In genomic region chr1:166875734-166876539, GRCh38 we compare ENCODE assay signal across 8 cellular contexts. TPM values are rescaled to one million over a fixed set of nuclear protein-coding genes. Genes with fewer than 3 reads are reported as not detected.
DNase-seq lines count a peak whose midpoint lies in the region; ATAC-seq and TF ChIP-seq lines count a peak whose summit lies in the region.

Gene TADA1, minus strand, starts transcription at chr1:166876264. Its CDS starts 31 bp downstream, at chr1:166876233.

- H3K36me3 Mint-ChIP-seq in natural killer cell treated with Interleukin-12 subunit alpha and Interleukin-12 subunit beta and Interleukin-15 and Interleukin-18, amount 100 ng/mL, for 72 hours: no peaks in the 10 kb centered on the region

- H3K27ac Mint-ChIP-seq in natural killer cell treated with Interleukin-12 subunit alpha and Interleukin-12 subunit beta and Interleukin-15 and Interleukin-18, amount 100 ng/mL, for 72 hours: peak within 1 kb of the TSS; percentile 85 to 87

- H3K36me3 ChIP-seq in H7 (replicated peaks; ENCODE audit: control insufficient read depth, insufficient read depth, low read length): no peaks in the 10 kb centered on the region

- H3K27me3 Mint-ChIP-seq in natural killer cell treated with Interleukin-12 subunit alpha and Interleukin-12 subunit beta and Interleukin-15 and Interleukin-18, amount 100 ng/mL, for 72 hours: no peaks in the 10 kb centered on the region

- peak within 1 kb of the TSS; percentile 96 for H3K4me3 ChIP-seq in H7 (ENCODE audit: insufficient read depth, low read depth, low read length)
- H3K4me3 ChIP-seq in fibroblast of pulmonary artery (replicated peaks; ENCODE audit: low read depth, low read length): peak within 1 kb of the TSS; percentile 81

- H3K4me3 Mint-ChIP-seq in natural killer cell treated with Interleukin-12 subunit alpha and Interleukin-12 subunit beta and Interleukin-15 and Interleukin-18, amount 100 ng/mL, for 72 hours: peak within 1 kb of the TSS; percentile 88

- H3K4me1 Mint-ChIP-seq in natural killer cell treated with Interleukin-12 subunit alpha and Interleukin-12 subunit beta and Interleukin-15 and Interleukin-18, amount 100 ng/mL, for 72 hours (ENCODE audit: low read depth in 2 of 2): peaks cover 27 to 36% of the 10 kb centered on the region in 2 donors

- peak; percentile 96 to 97 for ATAC-seq in natural killer cell treated with Interleukin-12 subunit alpha and Interleukin-12 subunit beta and Interleukin-15 and Interleukin-18, amount 100 ng/mL, for 72 hours
- peak; percentile 94 for ATAC-seq in stimulated activated naive CD8-positive, alpha-beta T cell treated with anti-CD3 and anti-CD28 coated beads, Interleukin-15, Interleukin-2, amounts not matched to agents 100 U/mL and 50 U/mL, for 24 hours

- no peaks in the 10 kb centered on the region for H3K27me3 ChIP-seq in H7 (ENCODE audit: control insufficient read depth, insufficient read depth, low read length)

- no peak for TF ChIP-seq CTCF in fibroblast of pulmonary artery (IDR thresholded peaks at IDR 0.05; ENCODE audit: low read length, missing control alignments)

- peak; percentile 98 for DNase-seq in ELR (ENCODE audit: low read depth)
- peak; percentile 94 for DNase-seq in H7
- DNase-seq in M059J (ENCODE audit: low read depth): peak; percentile 98
- peak; percentile 99 to 100 for DNase-seq in SHP77 (lab: John Stamatoyannopoulos, UW)
- peak; percentile 98 for DNase-seq in activated effector memory CD4-positive, alpha-beta T cell treated with Interleukin-2 at 50 U/mL for 16 hours
- DNase-seq in fibroblast of pulmonary artery (ENCODE audit: low read depth): peak; percentile 98
- DNase-seq in natural killer cell treated with Interleukin-12 subunit alpha and Interleukin-12 subunit beta and Interleukin-15 and Interleukin-18, amount 100 ng/mL, for 72 hours (ENCODE audit: low spot score): peak; percentile 99
- peak; percentile 98 for DNase-seq in stimulated activated naive CD8-positive, alpha-beta T cell treated with anti-CD3 and anti-CD28 coated beads, Interleukin-15, Interleukin-2, amounts not matched to agents 100 U/mL and 50 U/mL, for 24 hours

- no peaks in the 10 kb centered on the region for H3K9me3 Mint-ChIP-seq in natural killer cell treated with Interleukin-12 subunit alpha and Interleukin-12 subunit beta and Interleukin-15 and Interleukin-18, amount 100 ng/mL, for 72 hours

RNA-seq across cellular contexts. Expression of gene TADA1, which starts in this region (rescaled TPM):
- total RNA-seq in H7 (2014; rRNA removed; shearing (Covaris generic)): 30.7 and 39.4 TPM in 2 replicates
- 14.0 and 15.1 TPM in 2 replicates for total RNA-seq in M059J (2014; rRNA removed; shearing (Covaris generic))
- 10 to 100 TPM in 1 of 2 donors, 1 to 10 TPM in 1; 9.3 to 10.2 TPM for total RNA-seq in natural killer cell treated with Interleukin-12 subunit alpha and Interleukin-12 subunit beta and Interleukin-15 and Interleukin-18, amount 100 ng/mL, for 72 hours

Comparison
In these comparisons a context has a peak if more than half of its experiments do, and no peak if none do; other contexts are left out.
1. Peak in every context shown above with its lines: DNase-seq, ATAC-seq and H3K4me3 ChIP-seq.